22 cellular contexts compared by ENCODE assay signal in genomic region chr1:182968846-182969734, GRCh38. TPM values are rescaled to one million over a fixed set of nuclear protein-coding genes. Genes with fewer than 3 reads are reported as not detected.
"Had no signal": no experiment of that assay in that cellular context is flagged by ENCODE, and none has a peak within 500 bp of the region (broad histone marks: within the 10 kb centered on the region; RNA-seq: fewer than 3 reads in every experiment).

No MANE protein-coding gene starts in this region.

- H3K9me3 ChIP-seq: body of pancreas, gastroesophageal sphincter, heart left ventricle, prostate gland, stomach, testis, upper lobe of right lung had no signal

- H3K27me3 ChIP-seq: body of pancreas, gastroesophageal sphincter, heart left ventricle, stomach, testis, upper lobe of right lung had no signal

- H3K27ac ChIP-seq: body of pancreas, gastroesophageal sphincter, heart left ventricle, prostate gland, skin epidermis, testis, upper lobe of right lung had no signal

- H3K9me3 Mint-ChIP-seq: naive thymus-derived CD8-positive, alpha-beta T cell had no signal

- H3K4me3 Mint-ChIP-seq: activated naive CD8-positive, alpha-beta T cell; naive thymus-derived CD8-positive, alpha-beta T cell had no signal

- H3K27ac Mint-ChIP-seq: activated naive CD8-positive, alpha-beta T cell; naive thymus-derived CD8-positive, alpha-beta T cell had no signal

- H3K36me3 ChIP-seq: gastroesophageal sphincter, heart left ventricle, prostate gland, stomach, upper lobe of right lung had no signal

- H3K36me3 Mint-ChIP-seq: activated naive CD8-positive, alpha-beta T cell; naive thymus-derived CD8-positive, alpha-beta T cell had no signal

- H3K4me1 Mint-ChIP-seq: naive thymus-derived CD8-positive, alpha-beta T cell had no signal

- DNase-seq: activated CD4-positive, CD25-positive, alpha-beta regulatory T cell treated with anti-CD3 and anti-CD28 coated beads, Interleukin-2, amount 50 U/mL, for 72 hours; activated gamma-delta T cell treated with Interleukin-2 at 50 U/mL for 16 hours; amygdala; body of pancreas; central memory CD4-positive, alpha-beta T cell; heart left ventricle; left cardiac atrium; naive thymus-derived CD8-positive, alpha-beta T cell; right cardiac atrium; stimulated activated CD4-positive, alpha-beta T cell treated with anti-CD3 and anti-CD28 coated beads, Interleukin-4, amount 100 ng/mL, for 1 hour; stomach; T1000; testis; upper lobe of right lung had no signal

- H3K4me3 ChIP-seq: body of pancreas, gastroesophageal sphincter, heart left ventricle, prostate gland, skin epidermis, stomach, testis, upper lobe of right lung had no signal

- H3K4me1 ChIP-seq: gastroesophageal sphincter, heart left ventricle, prostate gland, testis, upper lobe of right lung had no signal

RNA-seq across cellular contexts. Expression of gene SHCBP1L, which starts 16.1 kb away (rescaled TPM):
- total RNA-seq: activated CD8-positive, alpha-beta memory T cell treated with anti-CD3 and anti-CD28 coated beads for 36 hours; body of pancreas; gastroesophageal sphincter; left cardiac atrium; naive thymus-derived CD8-positive, alpha-beta T cell; osteocyte; right cardiac atrium; stomach; T-helper 1 cell treated with Interleukin-12 subunit alpha and Interleukin-12 subunit beta and Interleukin-4 antibody, amounts not matched to agents 30 ng/mL and 1 ng/mL, for 36 hours; upper lobe of right lung had no signal
- polyA plus RNA-seq: esophagus; heart left ventricle; naive thymus-derived CD8-positive, alpha-beta T cell; stomach had no signal

RNA-seq across cellular contexts. Expression of gene LAMC1, which starts 54.1 kb away (rescaled TPM):
- polyA plus RNA-seq: naive thymus-derived CD8-positive, alpha-beta T cell had no signal
